1 cellular context compared by ENCODE assay signal in the genomic region with DNA sequence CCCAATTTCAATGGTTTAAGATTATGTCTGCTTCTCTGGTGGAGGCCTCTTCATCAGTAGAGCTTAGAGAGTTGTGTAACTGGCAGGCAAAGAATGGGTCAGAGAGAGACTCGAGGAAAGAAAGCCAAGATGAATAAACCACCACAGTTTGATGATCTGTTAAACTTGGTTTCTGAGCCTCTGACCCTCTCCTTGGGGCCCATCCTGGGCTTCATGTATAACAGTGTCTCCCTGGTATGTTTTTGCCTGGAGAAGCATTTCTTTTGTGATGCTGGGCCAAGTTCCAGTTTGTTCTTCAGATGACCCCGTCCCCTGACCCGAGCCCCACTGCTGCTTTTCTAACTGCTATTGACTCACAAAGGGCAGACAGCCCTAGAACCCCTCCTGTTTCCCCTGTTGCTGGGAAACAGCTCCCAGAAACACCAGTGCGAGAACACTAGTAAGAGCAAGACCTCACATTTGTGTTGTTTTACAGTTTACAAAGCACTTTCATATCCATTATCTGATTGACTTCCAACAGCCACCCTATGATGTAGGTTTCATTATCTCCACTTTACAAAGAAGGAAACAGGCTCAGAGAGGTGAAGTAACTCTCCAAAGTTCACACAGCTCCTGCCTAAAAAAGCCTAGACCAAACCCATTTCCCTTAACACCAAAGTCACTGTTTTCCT.
TF ChIP-seq lines count a peak whose summit lies in the region.

No MANE protein-coding gene starts in this region.

TF ChIP-seq in HepG2, 621 proteins besides CTCF, POLR2A, EP300 and RAD21:
- TF ChIP-seq, protein P1, sequence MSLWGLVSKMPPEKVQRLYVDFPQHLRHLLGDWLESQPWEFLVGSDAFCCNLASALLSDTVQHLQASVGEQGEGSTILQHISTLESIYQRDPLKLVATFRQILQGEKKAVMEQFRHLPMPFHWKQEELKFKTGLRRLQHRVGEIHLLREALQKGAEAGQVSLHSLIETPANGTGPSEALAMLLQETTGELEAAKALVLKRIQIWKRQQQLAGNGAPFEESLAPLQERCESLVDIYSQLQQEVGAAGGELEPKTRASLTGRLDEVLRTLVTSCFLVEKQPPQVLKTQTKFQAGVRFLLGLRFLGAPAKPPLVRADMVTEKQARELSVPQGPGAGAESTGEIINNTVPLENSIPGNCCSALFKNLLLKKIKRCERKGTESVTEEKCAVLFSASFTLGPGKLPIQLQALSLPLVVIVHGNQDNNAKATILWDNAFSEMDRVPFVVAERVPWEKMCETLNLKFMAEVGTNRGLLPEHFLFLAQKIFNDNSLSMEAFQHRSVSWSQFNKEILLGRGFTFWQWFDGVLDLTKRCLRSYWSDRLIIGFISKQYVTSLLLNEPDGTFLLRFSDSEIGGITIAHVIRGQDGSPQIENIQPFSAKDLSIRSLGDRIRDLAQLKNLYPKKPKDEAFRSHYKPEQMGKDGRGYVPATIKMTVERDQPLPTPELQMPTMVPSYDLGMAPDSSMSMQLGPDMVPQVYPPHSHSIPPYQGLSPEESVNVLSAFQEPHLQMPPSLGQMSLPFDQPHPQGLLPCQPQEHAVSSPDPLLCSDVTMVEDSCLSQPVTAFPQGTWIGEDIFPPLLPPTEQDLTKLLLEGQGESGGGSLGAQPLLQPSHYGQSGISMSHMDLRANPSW (CRISPR knock-in tag; IDR thresholded peaks at IDR 0.05; ENCODE audit: borderline replicate concordance): no peak
- TF ChIP-seq ZMYM3 (CRISPR knock-in tag; IDR thresholded peaks at IDR 0.05): peak; percentile 73; the same call in 1 of the 2 replicates
- no peak for TF ChIP-seq ZC3H13 (CRISPR knock-in tag; IDR thresholded peaks at IDR 0.05)
- peak; percentile 67; the same call in 1 of the 2 replicates for TF ChIP-seq ZNF768 (CRISPR knock-in tag; IDR thresholded peaks at IDR 0.05)
